ENCODE assay signal across 7 cellular contexts in genomic region chr1:227786673-227787512, GRCh38. TPM values are rescaled to one million over a fixed set of nuclear protein-coding genes. Genes with fewer than 3 reads are reported as not detected.
DNase-seq lines count a peak whose midpoint lies in the region; ATAC-seq, FAIRE-seq and TF ChIP-seq lines count a peak whose summit lies in the region.

No MANE protein-coding gene starts in this region.

- FAIRE-seq in endothelial cell of umbilical vein (lab: Jason Lieb, UNC) = peak; percentile 4

- no peaks in the 10 kb centered on the region for H3K9me2 ChIP-seq in PC-3 (replicated peaks; ENCODE audit: low read length)
- H3K9me2 ChIP-seq in neural cell (ENCODE audit: insufficient read depth, low read length) = no peaks in the 10 kb centered on the region

- TF ChIP-seq EP300 in neural cell (conservative IDR thresholded peaks at IDR 0.05; ENCODE audit: poor library complexity, severe bottlenecking) = no peak

- H3K36me3 ChIP-seq in PC-3 (ENCODE audit: low read depth, low read length) (peaks cover 5% of the 10 kb centered on the region; the same call in 1 of the 2 replicates), endothelial cell of umbilical vein (ENCODE audit: control insufficient read depth in 2 of 2, extremely low read depth in 1 of 2, insufficient read depth in 2 of 2, low read length in 2 of 2) (no peaks in the 10 kb centered on the region), neural cell (ENCODE audit: insufficient read depth, low read length) (no peaks in the 10 kb centered on the region)

- H3K27me3 ChIP-seq in PC-3 (ENCODE audit: low read length) (no peaks in the 10 kb centered on the region), endothelial cell of umbilical vein (ENCODE audit: control insufficient read depth in 2 of 2, insufficient read depth in 2 of 2, low read length in 2 of 2) (peaks cover 0 to 1% of the 10 kb centered on the region in 2 experiments), neural cell (ENCODE audit: insufficient read depth, low read depth, low read length) (peaks cover 17% of the 10 kb centered on the region)

- TF ChIP-seq POLR2A in endothelial cell of umbilical vein (IDR thresholded peaks at IDR 0.05; ENCODE audit: low read depth, low read length) = no peak

- no peaks in the 10 kb centered on the region for H3K9me1 ChIP-seq in endothelial cell of umbilical vein (replicated peaks; ENCODE audit: control insufficient read depth, extremely low read depth, insufficient read depth, low read length)

- CTCF ChIA-PET in PC-3 (lab: Charles Lee) = interaction anchor here (1.2 kb wide), 1 partner anchor 23 kb away, joined by 13 read pairs; no protein-coding TSS in a partner anchor
- CTCF ChIA-PET in endothelial cell of umbilical vein (lab: Charles Lee) = interaction anchor here (1.2 to 1.5 kb wide), 3 partner anchors 11 to 213 kb away, joined by 4 to 9 read pairs (median 7); no protein-coding TSS in a partner anchor

- TF ChIP-seq RAD21 in neural cell (conservative IDR thresholded peaks at IDR 0.05) = no peak

- H3K4me2 ChIP-seq in PC-3 (ENCODE audit: low read length) (peak overlapping the region; percentile 90), endothelial cell of umbilical vein (ENCODE audit: insufficient read depth, low read length) (peak overlapping the region; percentile 88), neural cell (ENCODE audit: low read length) (no peak overlapping the region)

- H4K20me1 ChIP-seq in PC-3 (ENCODE audit: low read length) (no peaks in the 10 kb centered on the region), endothelial cell of umbilical vein (replicated peaks; ENCODE audit: control insufficient read depth, extremely low read depth, insufficient read depth, low read length) (no peaks in the 10 kb centered on the region), neural cell (ENCODE audit: insufficient read depth) (no peaks in the 10 kb centered on the region)

- POLR2A ChIA-PET in PC-3 (lab: Charles Lee; ENCODE audit: unreplicated experiment) = no interaction called here
- POLR2A ChIA-PET in endothelial cell of umbilical vein (lab: Charles Lee) = no interaction called here

- BruUV-seq in PC-3 (replicated peaks; lab: Mats Ljungman, UMichigan) (TSS peak; percentile 86), endothelial cell of umbilical vein (replicated peaks; lab: Mats Ljungman, UMichigan) (no TSS peak)

- peak overlapping the region; percentile 13 for H3K9ac ChIP-seq in PC-3 (ENCODE audit: low read length)
- H3K9ac ChIP-seq in endothelial cell of umbilical vein (replicated peaks; ENCODE audit: extremely low read depth, insufficient read depth, low read length) = no peak overlapping the region
- peak overlapping the region; percentile 23 for H3K9ac ChIP-seq in neural cell (ENCODE audit: low read length)

- intact Hi-C loops in PC-3 (cut with micrococcal nuclease) (loop anchor here (10.0 kb wide), 1 partner anchor 378 kb away; the partner anchor contains the start of gene IBA57), endothelial cell of umbilical vein (cut with micrococcal nuclease) (loop anchor here (5.0 to 10.0 kb wide), 4 partner anchors 100 to 378 kb away; partner anchors contain the start of genes ARF1 and IBA57)

- DNase-seq in PC-3 = no peak
- no peak for DNase-seq in endothelial cell of umbilical vein (ENCODE audit: low read depth, low spot score)
- no peak for DNase-seq in NCI-H1092 (lab: John Stamatoyannopoulos, UW)
- no peak for DNase-seq in NOMO-1 (lab: John Stamatoyannopoulos, UW; ENCODE audit: unreplicated experiment in 2 of 2)

- H2AFZ ChIP-seq in PC-3 (ENCODE audit: low read length) = peak overlapping the region; percentile 75
- peak overlapping the region; percentile 96 for H2AFZ ChIP-seq in endothelial cell of umbilical vein (ENCODE audit: low read depth, low read length)
- no peak overlapping the region for H2AFZ ChIP-seq in neural cell (ENCODE audit: low read depth, low read length)

- H3F3A ChIP-seq in PC-3 (ENCODE audit: low read length, unreplicated experiment) (no peaks in the 10 kb centered on the region), neural cell (ENCODE audit: insufficient read depth, low read length, poor library complexity, severe bottlenecking) (no peaks in the 10 kb centered on the region)

- H3K4me1 ChIP-seq in PC-3 (ENCODE audit: insufficient read depth, low read length) = peaks cover 18% of the 10 kb centered on the region
- peaks cover 9% of the 10 kb centered on the region for H3K4me1 ChIP-seq in endothelial cell of umbilical vein (ENCODE audit: control insufficient read depth, extremely low read depth, insufficient read depth, low read length)

- peak overlapping the region; percentile 67 for H3K4me3 ChIP-seq in PC-3 (ENCODE audit: low read length)
- H3K4me3 ChIP-seq in endothelial cell of umbilical vein (replicated peaks in 1 of 3; ENCODE audit: insufficient read depth in 1 of 3, low read depth in 1 of 3, low read length in 3 of 3) = peak overlapping the region in 2 of 3 experiments; percentile 50 to 60
- peak overlapping the region; percentile 85 for H3K4me3 ChIP-seq in neural cell (ENCODE audit: low read length)

- H3K27ac ChIP-seq in PC-3 (ENCODE audit: low read length) (no peak overlapping the region), endothelial cell of umbilical vein (ENCODE audit: insufficient read depth, low read depth, low read length) (no peak overlapping the region), neural cell (ENCODE audit: low read length) (no peak overlapping the region)

- ATAC-seq in GM19395 (IDR thresholded peaks at IDR 0.05; ENCODE audit: unreplicated experiment) = peak; percentile 0
- ATAC-seq in PC-3 = no peak
- ATAC-seq in HG03469 (IDR thresholded peaks at IDR 0.05; ENCODE audit: unreplicated experiment) = no peak

- H3K9me3 ChIP-seq in PC-3 (ENCODE audit: low read length) = no peaks in the 10 kb centered on the region
- no peaks in the 10 kb centered on the region for H3K9me3 ChIP-seq in endothelial cell of umbilical vein (replicated peaks; ENCODE audit: control insufficient read depth, insufficient read depth, low read length)
- H3K9me3 ChIP-seq in neural cell (ENCODE audit: low read length) = no peaks in the 10 kb centered on the region

- H3K79me2 ChIP-seq in PC-3 (ENCODE audit: low read length) (no peaks in the 10 kb centered on the region), endothelial cell of umbilical vein (ENCODE audit: control insufficient read depth, insufficient read depth, low read length) (no peaks in the 10 kb centered on the region), neural cell (replicated peaks; ENCODE audit: insufficient read depth, low read length) (no peaks in the 10 kb centered on the region)

- TF ChIP-seq CTCF in PC-3 (conservative IDR thresholded peaks at IDR 0.05; ENCODE audit: low read depth, low read length) (no peak), endothelial cell of umbilical vein (IDR thresholded peaks at IDR 0.05; ENCODE audit: extremely low read depth in 1 of 2, insufficient read depth in 1 of 2, low read depth in 1 of 2, low read length in 2 of 2) (no peak), neural cell (IDR thresholded peaks at IDR 0.05; ENCODE audit: poor library complexity, severe bottlenecking) (no peak)

- dilution Hi-C loops in endothelial cell of umbilical vein (cut with MboI; ENCODE audit: extremely low pct_ligation_motif_present, low sequenced_read_pairs) = no loop called here

TF ChIP-seq in endothelial cell of umbilical vein, 7 proteins besides CTCF, POLR2A, EP300 and RAD21 (continues in another document):
- TF ChIP-seq EZH2 (IDR thresholded peaks at IDR 0.05; ENCODE audit: borderline replicate concordance, low read depth, low read length, severe bottlenecking) = peak; percentile 70
- no peak for TF ChIP-seq FOS (IDR thresholded peaks at IDR 0.05; ENCODE audit: borderline replicate concordance, insufficient read depth, low read length)
- no peak for TF ChIP-seq MYC (IDR thresholded peaks at IDR 0.05; ENCODE audit: low read depth, low read length)

TF ChIP-seq in neural cell, 6 proteins besides CTCF, POLR2A, EP300 and RAD21 (continues in another document):
- no peak for TF ChIP-seq MXI1 (conservative IDR thresholded peaks at IDR 0.05; ENCODE audit: poor library complexity, severe bottlenecking)
- no peak for TF ChIP-seq EZH2 (IDR thresholded peaks at IDR 0.05; ENCODE audit: borderline replicate concordance, insufficient read depth, low read length, poor library complexity, severe bottlenecking)

RNA-seq across cellular contexts. Expression of gene PRSS38, which starts 28.6 kb away (rescaled TPM):
- total RNA-seq in PC-3 (2014; rRNA removed) (not detected in 2 replicates), endothelial cell of umbilical vein (not detected in 2 replicates)
- polyA plus RNA-seq in endothelial cell of umbilical vein (not detected in 2 replicates), neural cell (not detected in 2 replicates)
- polyA plus RNA-seq in endothelial cell of umbilical vein (2011; cell fraction: cytosol; rRNA removed) = not detected in 2 replicates
- polyA plus RNA-seq in endothelial cell of umbilical vein (2011; cell fraction: nucleus; rRNA removed) = not detected in 2 replicates
- polyA plus RNA-seq in endothelial cell of umbilical vein (2012) = not detected in 2 replicates
- polyA minus RNA-seq in endothelial cell of umbilical vein (not detected in 2 replicates), neural cell (not detected in 2 replicates)
- polyA minus RNA-seq in endothelial cell of umbilical vein (2011; cell fraction: cytosol; rRNA and poly(A)+ RNA removed) = not detected
- not detected in 2 replicates for polyA minus RNA-seq in endothelial cell of umbilical vein (2011; cell fraction: nucleus; rRNA and poly(A)+ RNA removed)

RNA-seq across cellular contexts. Expression of gene SNAP47, which starts 51.7 kb away (rescaled TPM):
- total RNA-seq in PC-3 (2014; rRNA removed) = 123 and 145 TPM in 2 replicates
- total RNA-seq in endothelial cell of umbilical vein = 24.0 and 25.3 TPM in 2 replicates
- polyA plus RNA-seq in endothelial cell of umbilical vein = 26.5 and 32.7 TPM in 2 replicates
- polyA plus RNA-seq in endothelial cell of umbilical vein (2011; cell fraction: cytosol; rRNA removed) = 30.5 and 33.1 TPM in 2 replicates
- polyA plus RNA-seq in endothelial cell of umbilical vein (2011; cell fraction: nucleus; rRNA removed) = 23.6 and 25.3 TPM in 2 replicates
- polyA plus RNA-seq in endothelial cell of umbilical vein (2012) = 20.3 and 25.5 TPM in 2 replicates
- polyA minus RNA-seq in endothelial cell of umbilical vein = 20.4 and 24.8 TPM in 2 replicates
- 18.2 TPM for polyA minus RNA-seq in endothelial cell of umbilical vein (2011; cell fraction: cytosol; rRNA and poly(A)+ RNA removed)
- polyA minus RNA-seq in endothelial cell of umbilical vein (2011; cell fraction: nucleus; rRNA and poly(A)+ RNA removed) = 18.4 and 18.7 TPM in 2 replicates
- polyA plus RNA-seq in neural cell = 56.0 and 60.4 TPM in 2 replicates
- polyA minus RNA-seq in neural cell = 77.0 and 77.4 TPM in 2 replicates

RNA-seq across cellular contexts. Expression of gene JMJD4, which starts 51.8 kb away (rescaled TPM):
- total RNA-seq in PC-3 (2014; rRNA removed) (80.5 and 87.8 TPM in 2 replicates), endothelial cell of umbilical vein (15.2 and 17.3 TPM in 2 replicates)
- polyA plus RNA-seq in endothelial cell of umbilical vein (31.2 and 39.3 TPM in 2 replicates), neural cell (17.2 and 20.4 TPM in 2 replicates)
- polyA plus RNA-seq in endothelial cell of umbilical vein (2011; cell fraction: cytosol; rRNA removed) = 17.6 and 20.1 TPM in 2 replicates
- 21.1 and 25.2 TPM in 2 replicates for polyA plus RNA-seq in endothelial cell of umbilical vein (2011; cell fraction: nucleus; rRNA removed)
- polyA plus RNA-seq in endothelial cell of umbilical vein (2012) = 10.9 and 13.1 TPM in 2 replicates
- polyA minus RNA-seq in endothelial cell of umbilical vein (42.2 and 46.1 TPM in 2 replicates), neural cell (23.5 and 29.9 TPM in 2 replicates)
- polyA minus RNA-seq in endothelial cell of umbilical vein (2011; cell fraction: cytosol; rRNA and poly(A)+ RNA removed) = 20.7 TPM
- 29.0 and 35.4 TPM in 2 replicates for polyA minus RNA-seq in endothelial cell of umbilical vein (2011; cell fraction: nucleus; rRNA and poly(A)+ RNA removed)
